ENCODE assay signal across 11 cellular contexts in the genomic region with DNA sequence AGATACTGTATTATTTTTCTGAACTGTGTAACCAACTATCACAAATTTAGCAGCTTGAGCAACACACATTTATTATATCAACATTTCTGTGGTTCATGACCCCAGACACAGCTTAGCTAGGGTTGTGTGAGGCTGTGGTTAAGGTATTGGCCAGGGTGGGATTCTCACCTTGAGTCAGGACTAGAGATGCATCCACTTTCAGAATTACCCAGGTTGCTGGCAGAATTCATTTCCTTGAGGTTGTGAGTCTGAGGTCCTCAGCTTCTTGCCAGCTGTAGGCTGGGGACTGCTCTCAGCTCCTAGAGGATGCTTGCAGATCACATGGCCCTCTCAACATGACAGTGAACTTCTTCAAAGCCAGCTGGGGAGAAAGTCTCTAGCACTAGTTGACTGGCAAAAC.
A peak's percentile ranks its signal among the peaks of the same experiment; 100 is the strongest.
DNase-seq lines count a peak whose midpoint lies in the region; ATAC-seq and TF ChIP-seq lines count a peak whose summit lies in the region.
"Had no signal": no experiment of that assay in that cellular context is flagged by ENCODE, and none has a peak within 500 bp of the region (broad histone marks: within the 10 kb centered on the region; RNA-seq: fewer than 3 reads in every experiment).

No MANE protein-coding gene starts in this region.

- no peaks in the 10 kb centered on the region for H3K4me1 ChIP-seq in CD4-positive, CD25-positive, alpha-beta regulatory T cell (ENCODE audit: control insufficient read depth, insufficient read depth, low read length, poor library complexity, severe bottlenecking)
- H3K4me1 ChIP-seq in sigmoid colon: no peaks in the 10 kb centered on the region
- H3K4me1 ChIP-seq: upper lobe of left lung had no signal

- H3K27me3 Mint-ChIP-seq in CD4-positive, CD25-positive, alpha-beta regulatory T cell: no peaks in the 10 kb centered on the region

- ATAC-seq in CD4-positive, CD25-positive, alpha-beta regulatory T cell (ENCODE audit: low read depth in 2 of 2): no peak
- ATAC-seq in GM18870 (IDR thresholded peaks at IDR 0.05; ENCODE audit: unreplicated experiment): peak; percentile 95
- ATAC-seq in HG02623 (IDR thresholded peaks at IDR 0.05; ENCODE audit: unreplicated experiment): peak; percentile 85
- peak; percentile 47 for ATAC-seq in HG03575 (IDR thresholded peaks at IDR 0.05; ENCODE audit: extremely low read depth, insufficient number of reproducible peaks, low FRiP score, unreplicated experiment)

- H3K9me3 ChIP-seq in CD4-positive, CD25-positive, alpha-beta regulatory T cell (ENCODE audit: control insufficient read depth in 2 of 2, low read length in 2 of 2): no peaks in the 10 kb centered on the region
- no peaks in the 10 kb centered on the region for H3K9me3 ChIP-seq in sigmoid colon
- H3K9me3 ChIP-seq: upper lobe of left lung had no signal

- H3K36me3 ChIP-seq in CD4-positive, CD25-positive, alpha-beta regulatory T cell (ENCODE audit: control insufficient read depth, insufficient read depth, low read length): peaks cover 2% of the 10 kb centered on the region
- H3K36me3 ChIP-seq in sigmoid colon: no peaks in the 10 kb centered on the region
- H3K36me3 ChIP-seq: upper lobe of left lung had no signal

- intact Hi-C loops in sigmoid colon (cut with DNase I): no loop called here

- H3K27me3 ChIP-seq in CD4-positive, CD25-positive, alpha-beta regulatory T cell (ENCODE audit: control insufficient read depth, insufficient read depth, low read length): no peaks in the 10 kb centered on the region
- H3K27me3 ChIP-seq in sigmoid colon: no peaks in the 10 kb centered on the region
- H3K27me3 ChIP-seq: upper lobe of left lung had no signal

- no peak overlapping the region for H3K27ac ChIP-seq in CD4-positive, CD25-positive, alpha-beta regulatory T cell (ENCODE audit: insufficient read depth, low read length, poor library complexity, severe bottlenecking)
- no peak overlapping the region for H3K27ac ChIP-seq in sigmoid colon
- H3K27ac ChIP-seq: upper lobe of left lung had no signal

- no peak for TF ChIP-seq CTCF in sigmoid colon (IDR thresholded peaks at IDR 0.05)

- peaks cover 0 to 4% (median 0%) of the 10 kb centered on the region in 7 donors for H3K9me3 Mint-ChIP-seq in CD4-positive, CD25-positive, alpha-beta regulatory T cell

- H3K4me3 ChIP-seq in CD4-positive, CD25-positive, alpha-beta regulatory T cell (ENCODE audit: low read depth, low read length): no peak overlapping the region
- H3K4me3 ChIP-seq in sigmoid colon: no peak overlapping the region
- H3K4me3 ChIP-seq: upper lobe of left lung had no signal

- peak in 1 of 3 donors; percentile 27 for DNase-seq in CD4-positive, CD25-positive, alpha-beta regulatory T cell
- DNase-seq in EL (no peak), HT-29 (ENCODE audit: low spot score) (no peak), NCI-H2227 treated with DMSO at 0.1 percent for 48 hours (lab: John Stamatoyannopoulos, UW) (no peak), sigmoid colon (no peak)
- DNase-seq: aorta, NCI-H1436 treated with DMSO at 0.1 percent for 48 hours, upper lobe of left lung had no signal

- no peak overlapping the region for H3K4me3 Mint-ChIP-seq in CD4-positive, CD25-positive, alpha-beta regulatory T cell

- peaks cover 10% of the 10 kb centered on the region for H3K36me3 Mint-ChIP-seq in CD4-positive, CD25-positive, alpha-beta regulatory T cell

- H3K27ac Mint-ChIP-seq in CD4-positive, CD25-positive, alpha-beta regulatory T cell: peak overlapping the region in 2 of 3 donors; percentile 9 to 13

- no peak for TF ChIP-seq EP300 in sigmoid colon (IDR thresholded peaks at IDR 0.05)

- H3K4me1 Mint-ChIP-seq in CD4-positive, CD25-positive, alpha-beta regulatory T cell: peaks cover 9 to 21% (median 16%) of the 10 kb centered on the region in 4 donors

- no peak for TF ChIP-seq POLR2A in sigmoid colon (IDR thresholded peaks at IDR 0.05)

Comparison
In these comparisons a context has a peak if more than half of its experiments do, and no peak if none do; other contexts are left out.
1. ATAC-seq: peak in GM18870 (single experiment), HG02623 (single experiment) and HG03575 (single experiment); none in CD4-positive, CD25-positive, alpha-beta regulatory T cell (0 of 2).